1 cellular context compared by ENCODE assay signal in genomic region chr11:6927030-6927617, GRCh38.
TF ChIP-seq lines count a peak whose summit lies in the region.

No MANE protein-coding gene starts in this region.

TF ChIP-seq in SK-N-SH treated with all-trans-retinoic acid at 6 μM for 48 hours, 23 proteins besides CTCF, POLR2A, EP300 and RAD21 (continued from another document):
- no peak for TF ChIP-seq TSHZ2 (CRISPR knock-in tag; IDR thresholded peaks at IDR 0.05)
- no peak for TF ChIP-seq OSR1 (CRISPR knock-in tag; IDR thresholded peaks at IDR 0.05)
